ENCODE assay signal across 22 cellular contexts in the genomic region with DNA sequence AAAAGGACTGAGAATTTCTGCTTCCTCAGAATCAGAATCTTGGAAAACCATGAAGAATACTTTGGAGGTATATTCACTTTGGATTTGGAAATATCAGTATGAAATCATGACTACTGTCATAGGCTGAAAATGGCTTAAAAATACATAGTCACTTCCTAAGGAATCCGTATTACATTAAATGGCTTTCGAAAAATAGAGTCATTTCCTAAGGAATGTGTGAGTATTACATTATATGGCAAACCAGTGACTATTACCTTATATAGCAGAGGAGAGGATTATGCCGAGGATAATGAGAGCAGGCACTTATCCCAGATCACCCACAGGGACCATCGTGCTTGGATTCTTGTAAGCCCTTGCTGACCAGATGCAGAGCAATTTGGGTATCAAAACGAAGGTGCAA.
A peak's percentile ranks its signal among the peaks of the same experiment; 100 is the strongest.
DNase-seq lines count a peak whose midpoint lies in the region; ATAC-seq and TF ChIP-seq lines count a peak whose summit lies in the region.
"Had no signal": no experiment of that assay in that cellular context is flagged by ENCODE, and none has a peak within 500 bp of the region (broad histone marks: within the 10 kb centered on the region; RNA-seq: fewer than 3 reads in every experiment).

No MANE protein-coding gene starts in this region.

- H3K79me2 ChIP-seq in osteoblast (ENCODE audit: insufficient read depth, low read length), result no peaks in the 10 kb centered on the region

- no peak for TF ChIP-seq CTCF in astrocyte of the spinal cord (IDR thresholded peaks at IDR 0.05; ENCODE audit: low read depth, low read length)
- no peak for TF ChIP-seq CTCF in osteoblast (IDR thresholded peaks at IDR 0.05; ENCODE audit: extremely low read depth, low read depth, low read length)
- TF ChIP-seq CTCF in upper lobe of right lung (IDR thresholded peaks at IDR 0.05), result no peak

- H3K4me1 ChIP-seq in osteoblast (ENCODE audit: insufficient read depth, low read length), result no peaks in the 10 kb centered on the region
- H3K4me1 ChIP-seq in upper lobe of right lung, result no peaks in the 10 kb centered on the region
- H3K4me1 ChIP-seq: BLaER1, SJCRH30 had no signal

- H3K27ac ChIP-seq in osteoblast (ENCODE audit: low read depth, low read length), result no peak overlapping the region
- no peak overlapping the region for H3K27ac ChIP-seq in upper lobe of right lung
- H3K27ac ChIP-seq: BLaER1, SJCRH30 had no signal

- H3K36me3 ChIP-seq in osteoblast (ENCODE audit: insufficient read depth, low read length) (no peaks in the 10 kb centered on the region), upper lobe of right lung (no peaks in the 10 kb centered on the region)
- H3K36me3 ChIP-seq: BLaER1, SJCRH30 had no signal

- H2AFZ ChIP-seq in osteoblast (ENCODE audit: low read length), result peak overlapping the region; percentile 19

- ATAC-seq in GM19452 (IDR thresholded peaks at IDR 0.05; ENCODE audit: unreplicated experiment) (no peak), upper lobe of right lung (no peak)
- ATAC-seq: HCT116, Right ventricle myocardium inferior, SK-N-SH treated with all-trans-retinoic acid at 6 μM for 48 hours, T-helper 17 cell had no signal

- in situ Hi-C loops in astrocyte of the spinal cord (cut with HindIII; ENCODE audit: low sequenced_read_pairs), result no loop called here

- H3K4me3 ChIP-seq in astrocyte of the spinal cord (ENCODE audit: low read depth, low read length) (no peak overlapping the region), osteoblast (ENCODE audit: insufficient read depth, low read length) (no peak overlapping the region), upper lobe of right lung (no peak overlapping the region)
- H3K4me3 ChIP-seq: BLaER1, SJCRH30 had no signal

- no peak overlapping the region for H3K4me2 ChIP-seq in osteoblast (ENCODE audit: insufficient read depth, low read length)
- H3K4me2 ChIP-seq: BLaER1 had no signal

- H3K27me3 ChIP-seq in osteoblast (ENCODE audit: insufficient read depth, low read length) (no peaks in the 10 kb centered on the region), upper lobe of right lung (no peaks in the 10 kb centered on the region)
- H3K27me3 ChIP-seq: BLaER1, SJCRH30 had no signal

- H4K20me1 ChIP-seq in osteoblast (ENCODE audit: insufficient read depth, low read length), result no peaks in the 10 kb centered on the region
- H4K20me1 ChIP-seq: BLaER1 had no signal

- intact Hi-C loops in upper lobe of right lung (cut with DNase I), result no loop called here

- DNase-seq in ELR (ENCODE audit: low read depth), result peak; percentile 23
- peak; percentile 9 for DNase-seq in M059J (ENCODE audit: low read depth)
- DNase-seq in astrocyte of the spinal cord (ENCODE audit: low read depth, low spot score), result peak; percentile 24
- peak; percentile 72 for DNase-seq in osteoblast (ENCODE audit: insufficient read length, low spot score, missing footprints)
- DNase-seq in upper lobe of right lung, result no peak
- no peak for DNase-seq in NCI-H2107 (lab: John Stamatoyannopoulos, UW)
- DNase-seq: CD4-positive, CD25-positive, alpha-beta regulatory T cell; GDM1; KBM-7; MM.1S; NCI-H1694; NCI-H2081; NCI-H2171; NCI-H226; NCI-H510A; SJCRH30; T-helper 17 cell had no signal

- peaks cover 5% of the 10 kb centered on the region for H3K9me3 ChIP-seq in osteoblast (ENCODE audit: low read depth, low read length)
- H3K9me3 ChIP-seq in upper lobe of right lung, result no peaks in the 10 kb centered on the region
- H3K9me3 ChIP-seq: BLaER1, SJCRH30 had no signal

Comparison
In these comparisons a context has a peak if more than half of its experiments do, and no peak if none do; other contexts are left out.
1. DNase-seq: peak in ELR (single experiment), M059J (single experiment), astrocyte of the spinal cord (single experiment) and osteoblast (single experiment); none in upper lobe of right lung (single experiment) and NCI-H2107 (single experiment).